In the genomic region with DNA sequence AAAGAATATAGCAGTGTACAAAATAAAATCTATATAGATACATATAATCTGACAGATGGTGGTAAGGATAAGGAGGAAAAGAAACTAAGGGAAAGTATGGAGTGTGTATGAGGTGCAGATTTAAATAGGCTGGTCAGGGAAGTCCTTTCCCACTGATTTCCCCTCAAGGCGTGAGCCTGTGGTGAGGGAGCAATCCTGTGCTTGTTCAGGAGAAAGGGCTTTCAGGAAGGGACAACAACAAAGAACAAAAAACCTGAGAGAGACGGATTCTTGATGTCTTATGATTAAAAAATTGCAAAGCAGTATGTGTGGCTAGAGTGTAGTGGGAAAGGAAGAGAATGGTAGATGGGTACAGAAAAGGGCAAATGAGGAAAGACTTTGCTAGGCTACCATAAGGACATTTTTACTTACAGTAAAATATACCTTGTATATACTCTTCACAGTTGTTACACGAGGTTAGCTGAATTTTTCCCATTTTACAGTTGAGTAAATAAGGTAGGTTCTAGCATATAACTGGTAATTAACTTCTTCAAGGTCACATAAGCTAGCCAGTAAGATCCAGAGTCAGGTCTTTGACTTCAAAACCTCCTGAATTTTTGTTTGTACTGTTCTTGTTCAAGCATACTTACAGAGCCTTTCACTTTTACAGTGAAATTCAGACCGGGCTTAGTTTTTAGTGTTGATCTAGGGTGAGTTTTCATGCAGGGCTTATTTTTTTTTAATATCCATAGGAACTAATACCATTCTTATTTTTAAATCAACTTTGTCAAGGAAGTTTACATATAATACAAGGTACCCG, we compare ENCODE assay signal across 11 cellular contexts. TPM values are rescaled to one million over a fixed set of nuclear protein-coding genes. Genes with fewer than 3 reads are reported as not detected.
DNase-seq lines count a peak whose midpoint lies in the region; ATAC-seq, FAIRE-seq and TF ChIP-seq lines count a peak whose summit lies in the region.
"Had no signal": no experiment of that assay in that cellular context is flagged by ENCODE, and none has a peak within 500 bp of the region (broad histone marks: within the 10 kb centered on the region; RNA-seq: fewer than 3 reads in every experiment).

No MANE protein-coding gene starts in this region.

- no peaks in the 10 kb centered on the region; the same call in 1 of the 2 replicates for H3K36me3 ChIP-seq in Karpas-422 (ENCODE audit: insufficient read depth, low read length)
- H3K36me3 ChIP-seq in K562 (ENCODE audit: control insufficient read depth, insufficient read depth, low read length): no peaks in the 10 kb centered on the region
- H3K36me3 ChIP-seq: brain microvascular endothelial cell had no signal

- no peak for TF ChIP-seq POLR2A in K562 (conservative IDR thresholded peaks at IDR 0.05)

- TF ChIP-seq CTCF in K562 (IDR thresholded peaks at IDR 0.05 in 2 of 3, conservative IDR thresholded peaks at IDR 0.05 in 1 of 3; ENCODE audit: insufficient read depth in 2 of 3, low read depth in 1 of 3, low read length in 3 of 3) (no peak), nephron progenitor cell (IDR thresholded peaks at IDR 0.05) (no peak)

- H2AFZ ChIP-seq in Karpas-422 (ENCODE audit: low read length) (no peak overlapping the region), K562 (ENCODE audit: low read depth, low read length) (no peak overlapping the region)

- TF ChIP-seq EP300 in K562 (IDR thresholded peaks at IDR 0.05; ENCODE audit: low read length): no peak

- H3K9me2 ChIP-seq in Karpas-422 (replicated peaks; ENCODE audit: insufficient read depth, low read length): no peaks in the 10 kb centered on the region

- H3K79me2 ChIP-seq in Karpas-422 (ENCODE audit: low read length): peaks cover 97% of the 10 kb centered on the region
- peaks cover 93% of the 10 kb centered on the region for H3K79me2 ChIP-seq in K562 (ENCODE audit: control insufficient read depth, insufficient read depth, low read length)

- H3K27ac Mint-ChIP-seq in nephron progenitor cell: peak overlapping the region; percentile 0

- peak overlapping the region; percentile 77 for H3K4me2 ChIP-seq in Karpas-422 (ENCODE audit: low read depth, low read length, poor library complexity, severe bottlenecking)
- no peak overlapping the region for H3K4me2 ChIP-seq in K562 (ENCODE audit: insufficient read depth, low read length)

- peak; percentile 44 for DNase-seq in EL
- no peak for DNase-seq in Karpas-422
- no peak for DNase-seq in K562 (ENCODE audit: extremely low read depth in 1 of 4, low spot score in 3 of 4)
- DNase-seq in nephron progenitor cell: no peak
- DNase-seq in NCI-H1436 (lab: John Stamatoyannopoulos, UW): no peak
- DNase-seq in NCI-H2171 treated with DMSO at 0.1 percent for 48 hours (lab: John Stamatoyannopoulos, UW): no peak
- DNase-seq in NK-92 (lab: John Stamatoyannopoulos, UW; ENCODE audit: unreplicated experiment): no peak
- DNase-seq: brain microvascular endothelial cell, COR-L47 had no signal

- no peaks in the 10 kb centered on the region for H3K27me3 Mint-ChIP-seq in nephron progenitor cell (ENCODE audit: low read depth, poor library complexity)

- peaks cover 11% of the 10 kb centered on the region for H3K4me1 Mint-ChIP-seq in nephron progenitor cell

- WGBS in K562 (ENCODE audit: insufficient coverage, low coverage, missing lambda C conversion rate): 57% methylated on average over 5 of the region's 5 CpGs

- BruUV-seq in K562 (replicated peaks; lab: Mats Ljungman, UMichigan): TSS peak; percentile 9

- no peak overlapping the region for H3K4me3 Mint-ChIP-seq in nephron progenitor cell
- H3K4me3 Mint-ChIP-seq: nephron had no signal

- peaks cover 44% of the 10 kb centered on the region for H3K9me3 Mint-ChIP-seq in nephron progenitor cell

- in situ Hi-C loops in K562 (cut with MboI): no loop called here

- intact Hi-C loops in K562 (cut with micrococcal nuclease): no loop called here

- POLR2A ChIA-PET in K562 (lab: Yijun Ruan, JAX): interaction anchor here (1.1 kb wide), 1 partner anchor 14 kb away, joined by 3 read pairs; no protein-coding TSS in a partner anchor

- ATAC-seq in K562: peak; percentile 55

- H4K20me1 ChIP-seq in Karpas-422 (ENCODE audit: insufficient read depth, low read depth, low read length): no peaks in the 10 kb centered on the region
- H4K20me1 ChIP-seq in K562 (replicated peaks; ENCODE audit: control insufficient read depth, insufficient read depth, low read length): no peaks in the 10 kb centered on the region

- CTCF ChIA-PET in K562 (lab: Yijun Ruan, JAX; ENCODE audit: low intra/inter-chr PET ratio): no interaction called here

- H3K27me3 ChIP-seq in Karpas-422 (ENCODE audit: low read length) (no peaks in the 10 kb centered on the region), K562 (ENCODE audit: control insufficient read depth in 2 of 2, insufficient read depth in 2 of 2, low read length in 2 of 2) (no peaks in the 10 kb centered on the region)
- H3K27me3 ChIP-seq: brain microvascular endothelial cell had no signal

- peak overlapping the region; percentile 34; the same call in 1 of the 2 replicates for H3K4me3 ChIP-seq in Karpas-422 (ENCODE audit: low read length)
- H3K4me3 ChIP-seq in K562: no peak overlapping the region

- TF ChIP-seq RAD21 in K562 (CRISPR knock-in tag; conservative IDR thresholded peaks at IDR 0.05 in 1 of 2, IDR thresholded peaks at IDR 0.05 in 1 of 2): no peak

- no peaks in the 10 kb centered on the region for H3K9me1 ChIP-seq in K562 (ENCODE audit: control insufficient read depth, insufficient read depth, low read length)

- H3K27ac ChIP-seq in Karpas-422 (ENCODE audit: low read length): peak overlapping the region; percentile 96
- peak overlapping the region; percentile 21; the same call in 1 of the 3 replicates for H3K27ac ChIP-seq in K562 (ENCODE audit: extremely low read depth, low read depth, low read length)
- H3K27ac ChIP-seq: brain microvascular endothelial cell had no signal

- H3K9ac ChIP-seq in Karpas-422 (ENCODE audit: low read length) (peak overlapping the region; percentile 31), K562 (ENCODE audit: insufficient read depth in 1 of 2, low read depth in 2 of 2, low read length in 2 of 2) (no peak overlapping the region)

- H3K9me3 ChIP-seq in Karpas-422 (ENCODE audit: low read length) (no peaks in the 10 kb centered on the region), K562 (replicated peaks; ENCODE audit: control insufficient read depth, insufficient read depth, low read depth, low read length) (no peaks in the 10 kb centered on the region)

- peaks cover 81% of the 10 kb centered on the region for H3K36me3 Mint-ChIP-seq in nephron progenitor cell (ENCODE audit: low read depth)

- peaks cover 96% of the 10 kb centered on the region for H3K4me1 ChIP-seq in Karpas-422 (ENCODE audit: low read length)
- peaks cover 0 to 3% of the 10 kb centered on the region in 2 experiments; a peak in 2 of 5 replicates for H3K4me1 ChIP-seq in K562 (replicated peaks in 1 of 2; ENCODE audit: control insufficient read depth in 2 of 2, insufficient read depth in 2 of 2, low read length in 2 of 2)

- peak; percentile 23 for FAIRE-seq in K562 (lab: Jason Lieb, UNC)
- FAIRE-seq: endometrium had no signal

TF ChIP-seq in K562, 482 proteins besides CTCF, POLR2A, EP300 and RAD21 (continues in another document):
- no peak for TF ChIP-seq TAF7 (tag; IDR thresholded peaks at IDR 0.05)
- no peak for TF ChIP-seq CCNT2 (IDR thresholded peaks at IDR 0.05; ENCODE audit: borderline replicate concordance, extremely low read depth, insufficient read length, low read depth, low read length)
- no peak for TF ChIP-seq ETS1 (conservative IDR thresholded peaks at IDR 0.05; ENCODE audit: control insufficient read depth, low read depth, low read length)
- no peak for TF ChIP-seq JUN (IDR thresholded peaks at IDR 0.05; ENCODE audit: borderline replicate concordance, low read depth, low read length)
- no peak for TF ChIP-seq JUN (CRISPR knock-in tag; IDR thresholded peaks at IDR 0.05; ENCODE audit: borderline replicate concordance)

RNA-seq across cellular contexts. Expression of gene CNOT2, which starts 15.6 kb away (rescaled TPM):
- total RNA-seq in Karpas-422 (2014; rRNA removed; shearing (Covaris generic); ENCODE audit: low replicate concordance): 218 and 289 TPM in 2 replicates
- 99.7 and 318 TPM in 2 replicates for total RNA-seq in K562 (2011; cell fraction: chromatin; rRNA removed; ENCODE audit: low replicate concordance)
- total RNA-seq in K562 (2011; cell fraction: nucleolus; rRNA removed): 47.2 and 79.5 TPM in 2 replicates
- total RNA-seq in K562 (2011; cell fraction: nucleoplasm; rRNA removed): 139 and 176 TPM in 2 replicates
- total RNA-seq in K562 (2014; rRNA removed) (61.0 and 79.3 TPM in 2 replicates), K562 (2014; rRNA removed; fragmentation: Illumina TruSeq; extraction: Trizol) (103 and 111 TPM in 2 replicates), K562 (2015; rRNA removed; fragmentation: Illumina TruSeq; extraction: Trizol) (114 and 119 TPM in 2 replicates), K562 (2021) (52.0 and 54.0 TPM in 2 replicates)
- polyA plus RNA-seq in K562 (2011; rRNA removed) (84.4 and 92.1 TPM in 2 replicates), K562 (2014; fragmentation: Illumina TruSeq; extraction: Trizol) (92.3 and 99.3 TPM in 2 replicates), K562 (2014; fragmentation: Nextera tagmentation; extraction: Ambion mirVana) (10 to 100 TPM; 43.6 to 84.4 TPM), K562 (2014; rRNA removed) (65.5 and 77.0 TPM in 2 replicates)
- 55.0 and 71.0 TPM in 2 replicates for polyA plus RNA-seq in K562 (2011; cell fraction: cytosol; rRNA removed)
- 123 and 160 TPM in 2 replicates for polyA plus RNA-seq in K562 (2011; cell fraction: nucleus; rRNA removed)
- 40.4 and 71.9 TPM in 2 replicates for polyA plus RNA-seq in K562 (2012)
- 201 and 217 TPM in 2 replicates for polyA minus RNA-seq in K562 (2011; rRNA and poly(A)+ RNA removed)
- polyA minus RNA-seq in K562 (2011; cell fraction: cytosol; rRNA and poly(A)+ RNA removed): 41.4 and 49.8 TPM in 2 replicates
- polyA minus RNA-seq in K562 (2011; cell fraction: nucleus; rRNA and poly(A)+ RNA removed): 170 and 393 TPM in 2 replicates
